ENCODE assay signal across 1 cellular context in the genomic region with DNA sequence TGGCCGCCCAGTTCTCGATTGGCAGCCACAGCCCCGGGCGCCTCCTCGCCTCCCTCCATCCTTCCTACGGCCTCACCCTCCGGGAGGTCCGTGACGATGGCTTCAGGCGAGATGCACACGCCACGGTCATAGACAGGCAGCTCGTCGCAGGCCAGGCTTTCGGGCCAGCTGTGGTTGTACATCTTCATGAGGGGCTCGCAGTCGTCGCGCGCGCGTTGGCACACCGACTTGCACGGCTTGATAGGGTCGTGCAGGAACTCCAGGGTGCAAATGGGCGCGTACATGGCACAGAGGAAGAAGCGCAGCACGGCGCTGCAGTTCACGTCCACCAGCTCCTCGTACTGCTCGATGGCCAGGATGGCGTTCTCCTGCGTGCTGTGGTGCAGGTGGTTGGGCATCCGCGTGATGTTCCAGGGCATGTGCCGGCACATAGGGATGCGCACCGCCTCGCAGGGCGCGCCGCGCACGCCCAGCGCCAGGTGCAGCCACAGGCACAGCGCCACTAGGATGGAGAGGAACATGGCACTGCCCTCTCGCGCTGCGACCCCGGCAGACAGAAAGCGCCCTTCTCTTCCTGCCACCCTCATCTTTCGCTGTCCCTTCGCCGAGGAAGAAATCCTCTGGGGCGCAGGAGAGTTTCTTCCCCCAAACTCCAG.
TF ChIP-seq lines count a peak whose summit lies in the region.

No MANE protein-coding gene starts in this region.

TF ChIP-seq in HepG2, 621 proteins besides CTCF, POLR2A, EP300 and RAD21 (continued from another document and continues in another):
- TF ChIP-seq, protein P1, sequence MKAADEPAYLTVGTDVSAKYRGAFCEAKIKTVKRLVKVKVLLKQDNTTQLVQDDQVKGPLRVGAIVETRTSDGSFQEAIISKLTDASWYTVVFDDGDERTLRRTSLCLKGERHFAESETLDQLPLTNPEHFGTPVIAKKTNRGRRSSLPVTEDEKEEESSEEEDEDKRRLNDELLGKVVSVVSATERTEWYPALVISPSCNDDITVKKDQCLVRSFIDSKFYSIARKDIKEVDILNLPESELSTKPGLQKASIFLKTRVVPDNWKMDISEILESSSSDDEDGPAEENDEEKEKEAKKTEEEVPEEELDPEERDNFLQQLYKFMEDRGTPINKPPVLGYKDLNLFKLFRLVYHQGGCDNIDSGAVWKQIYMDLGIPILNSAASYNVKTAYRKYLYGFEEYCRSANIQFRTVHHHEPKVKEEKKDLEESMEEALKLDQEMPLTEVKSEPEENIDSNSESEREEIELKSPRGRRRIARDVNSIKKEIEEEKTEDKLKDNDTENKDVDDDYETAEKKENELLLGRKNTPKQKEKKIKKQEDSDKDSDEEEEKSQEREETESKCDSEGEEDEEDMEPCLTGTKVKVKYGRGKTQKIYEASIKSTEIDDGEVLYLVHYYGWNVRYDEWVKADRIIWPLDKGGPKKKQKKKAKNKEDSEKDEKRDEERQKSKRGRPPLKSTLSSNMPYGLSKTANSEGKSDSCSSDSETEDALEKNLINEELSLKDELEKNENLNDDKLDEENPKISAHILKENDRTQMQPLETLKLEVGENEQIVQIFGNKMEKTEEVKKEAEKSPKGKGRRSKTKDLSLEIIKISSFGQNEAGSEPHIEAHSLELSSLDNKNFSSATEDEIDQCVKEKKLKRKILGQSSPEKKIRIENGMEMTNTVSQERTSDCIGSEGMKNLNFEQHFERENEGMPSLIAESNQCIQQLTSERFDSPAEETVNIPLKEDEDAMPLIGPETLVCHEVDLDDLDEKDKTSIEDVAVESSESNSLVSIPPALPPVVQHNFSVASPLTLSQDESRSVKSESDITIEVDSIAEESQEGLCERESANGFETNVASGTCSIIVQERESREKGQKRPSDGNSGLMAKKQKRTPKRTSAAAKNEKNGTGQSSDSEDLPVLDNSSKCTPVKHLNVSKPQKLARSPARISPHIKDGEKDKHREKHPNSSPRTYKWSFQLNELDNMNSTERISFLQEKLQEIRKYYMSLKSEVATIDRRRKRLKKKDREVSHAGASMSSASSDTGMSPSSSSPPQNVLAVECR (CRISPR knock-in tag; IDR thresholded peaks at IDR 0.05; ENCODE audit: borderline replicate concordance): 0 out of 2 replicates have a peak, but pooled peaks have one; percentile 33
- TF ChIP-seq ZBTB7B (CRISPR knock-in tag; IDR thresholded peaks at IDR 0.05) (no peak), ZNF800 (CRISPR knock-in tag; IDR thresholded peaks at IDR 0.05) (peak; percentile 99), E2F1 (CRISPR knock-in tag; IDR thresholded peaks at IDR 0.05) (0 out of 2 replicates have a peak, but pooled peaks have one; percentile 2), BRD4 (CRISPR knock-in tag; IDR thresholded peaks at IDR 0.05) (0 out of 2 replicates have a peak, but pooled peaks have one; percentile 18), ESRRA (CRISPR knock-in tag; IDR thresholded peaks at IDR 0.05; ENCODE audit: low read depth) (no peak), ZNF839 (CRISPR knock-in tag; IDR thresholded peaks at IDR 0.05; ENCODE audit: borderline replicate concordance) (peak; percentile 77; the same call in 1 of the 2 replicates), ZMYM2 (CRISPR knock-in tag; IDR thresholded peaks at IDR 0.05) (peak; percentile 56), MAX (IDR thresholded peaks at IDR 0.05) (peak; percentile 85), ZNF780A (CRISPR knock-in tag; IDR thresholded peaks at IDR 0.05) (no peak; the same call in 1 of the 2 replicates), ZIK1 (CRISPR knock-in tag; IDR thresholded peaks at IDR 0.05; ENCODE audit: borderline replicate concordance, low read depth) (0 out of 2 replicates have a peak, but pooled peaks have one; percentile 59), ATF7-NPFF (CRISPR knock-in tag; IDR thresholded peaks at IDR 0.05; ENCODE audit: low read depth) (peak; percentile 71; the same call in 1 of the 2 replicates), MEF2D (CRISPR knock-in tag; IDR thresholded peaks at IDR 0.05) (0 out of 2 replicates have a peak, but pooled peaks have one; percentile 34), CENPT (CRISPR knock-in tag; IDR thresholded peaks at IDR 0.05; ENCODE audit: low read depth) (0 out of 2 replicates have a peak, but pooled peaks have one; percentile 92), ZNF451 (CRISPR knock-in tag; IDR thresholded peaks at IDR 0.05) (peak; percentile 54; the same call in 1 of the 2 replicates), ZXDC (CRISPR knock-in tag; IDR thresholded peaks at IDR 0.05) (peak; percentile 58; the same call in 1 of the 2 replicates), GATAD1 (CRISPR knock-in tag; IDR thresholded peaks at IDR 0.05) (no peak), HDAC2 (CRISPR knock-in tag; IDR thresholded peaks at IDR 0.05) (0 out of 2 replicates have a peak, but pooled peaks have one; percentile 9), NRL (CRISPR knock-in tag; IDR thresholded peaks at IDR 0.05; ENCODE audit: borderline replicate concordance) (peak; percentile 81; the same call in 1 of the 2 replicates), NFKBIZ (CRISPR knock-in tag; IDR thresholded peaks at IDR 0.05) (no peak), PHF20 (CRISPR knock-in tag; IDR thresholded peaks at IDR 0.05) (0 out of 2 replicates have a peak, but pooled peaks have one; percentile 43), BCL6 (CRISPR knock-in tag; IDR thresholded peaks at IDR 0.05) (peak; percentile 6; the same call in 1 of the 2 replicates)
- TF ChIP-seq, protein P2, sequence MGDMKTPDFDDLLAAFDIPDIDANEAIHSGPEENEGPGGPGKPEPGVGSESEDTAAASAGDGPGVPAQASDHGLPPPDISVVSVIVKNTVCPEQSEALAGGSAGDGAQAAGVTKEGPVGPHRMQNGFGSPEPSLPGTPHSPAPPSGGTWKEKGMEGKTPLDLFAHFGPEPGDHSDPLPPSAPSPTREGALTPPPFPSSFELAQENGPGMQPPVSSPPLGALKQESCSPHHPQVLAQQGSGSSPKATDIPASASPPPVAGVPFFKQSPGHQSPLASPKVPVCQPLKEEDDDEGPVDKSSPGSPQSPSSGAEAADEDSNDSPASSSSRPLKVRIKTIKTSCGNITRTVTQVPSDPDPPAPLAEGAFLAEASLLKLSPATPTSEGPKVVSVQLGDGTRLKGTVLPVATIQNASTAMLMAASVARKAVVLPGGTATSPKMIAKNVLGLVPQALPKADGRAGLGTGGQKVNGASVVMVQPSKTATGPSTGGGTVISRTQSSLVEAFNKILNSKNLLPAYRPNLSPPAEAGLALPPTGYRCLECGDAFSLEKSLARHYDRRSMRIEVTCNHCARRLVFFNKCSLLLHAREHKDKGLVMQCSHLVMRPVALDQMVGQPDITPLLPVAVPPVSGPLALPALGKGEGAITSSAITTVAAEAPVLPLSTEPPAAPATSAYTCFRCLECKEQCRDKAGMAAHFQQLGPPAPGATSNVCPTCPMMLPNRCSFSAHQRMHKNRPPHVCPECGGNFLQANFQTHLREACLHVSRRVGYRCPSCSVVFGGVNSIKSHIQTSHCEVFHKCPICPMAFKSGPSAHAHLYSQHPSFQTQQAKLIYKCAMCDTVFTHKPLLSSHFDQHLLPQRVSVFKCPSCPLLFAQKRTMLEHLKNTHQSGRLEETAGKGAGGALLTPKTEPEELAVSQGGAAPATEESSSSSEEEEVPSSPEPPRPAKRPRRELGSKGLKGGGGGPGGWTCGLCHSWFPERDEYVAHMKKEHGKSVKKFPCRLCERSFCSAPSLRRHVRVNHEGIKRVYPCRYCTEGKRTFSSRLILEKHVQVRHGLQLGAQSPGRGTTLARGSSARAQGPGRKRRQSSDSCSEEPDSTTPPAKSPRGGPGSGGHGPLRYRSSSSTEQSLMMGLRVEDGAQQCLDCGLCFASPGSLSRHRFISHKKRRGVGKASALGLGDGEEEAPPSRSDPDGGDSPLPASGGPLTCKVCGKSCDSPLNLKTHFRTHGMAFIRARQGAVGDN (CRISPR knock-in tag; IDR thresholded peaks at IDR 0.05): peak; percentile 93
- TF ChIP-seq, protein P3, sequence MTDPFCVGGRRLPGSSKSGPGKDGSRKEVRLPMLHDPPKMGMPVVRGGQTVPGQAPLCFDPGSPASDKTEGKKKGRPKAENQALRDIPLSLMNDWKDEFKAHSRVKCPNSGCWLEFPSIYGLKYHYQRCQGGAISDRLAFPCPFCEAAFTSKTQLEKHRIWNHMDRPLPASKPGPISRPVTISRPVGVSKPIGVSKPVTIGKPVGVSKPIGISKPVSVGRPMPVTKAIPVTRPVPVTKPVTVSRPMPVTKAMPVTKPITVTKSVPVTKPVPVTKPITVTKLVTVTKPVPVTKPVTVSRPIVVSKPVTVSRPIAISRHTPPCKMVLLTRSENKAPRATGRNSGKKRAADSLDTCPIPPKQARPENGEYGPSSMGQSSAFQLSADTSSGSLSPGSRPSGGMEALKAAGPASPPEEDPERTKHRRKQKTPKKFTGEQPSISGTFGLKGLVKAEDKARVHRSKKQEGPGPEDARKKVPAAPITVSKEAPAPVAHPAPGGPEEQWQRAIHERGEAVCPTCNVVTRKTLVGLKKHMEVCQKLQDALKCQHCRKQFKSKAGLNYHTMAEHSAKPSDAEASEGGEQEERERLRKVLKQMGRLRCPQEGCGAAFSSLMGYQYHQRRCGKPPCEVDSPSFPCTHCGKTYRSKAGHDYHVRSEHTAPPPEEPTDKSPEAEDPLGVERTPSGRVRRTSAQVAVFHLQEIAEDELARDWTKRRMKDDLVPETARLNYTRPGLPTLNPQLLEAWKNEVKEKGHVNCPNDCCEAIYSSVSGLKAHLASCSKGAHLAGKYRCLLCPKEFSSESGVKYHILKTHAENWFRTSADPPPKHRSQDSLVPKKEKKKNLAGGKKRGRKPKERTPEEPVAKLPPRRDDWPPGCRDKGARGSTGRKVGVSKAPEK (CRISPR knock-in tag; IDR thresholded peaks at IDR 0.05; ENCODE audit: borderline replicate concordance): 0 out of 2 replicates have a peak, but pooled peaks have one; percentile 53
- TF ChIP-seq, protein P4, sequence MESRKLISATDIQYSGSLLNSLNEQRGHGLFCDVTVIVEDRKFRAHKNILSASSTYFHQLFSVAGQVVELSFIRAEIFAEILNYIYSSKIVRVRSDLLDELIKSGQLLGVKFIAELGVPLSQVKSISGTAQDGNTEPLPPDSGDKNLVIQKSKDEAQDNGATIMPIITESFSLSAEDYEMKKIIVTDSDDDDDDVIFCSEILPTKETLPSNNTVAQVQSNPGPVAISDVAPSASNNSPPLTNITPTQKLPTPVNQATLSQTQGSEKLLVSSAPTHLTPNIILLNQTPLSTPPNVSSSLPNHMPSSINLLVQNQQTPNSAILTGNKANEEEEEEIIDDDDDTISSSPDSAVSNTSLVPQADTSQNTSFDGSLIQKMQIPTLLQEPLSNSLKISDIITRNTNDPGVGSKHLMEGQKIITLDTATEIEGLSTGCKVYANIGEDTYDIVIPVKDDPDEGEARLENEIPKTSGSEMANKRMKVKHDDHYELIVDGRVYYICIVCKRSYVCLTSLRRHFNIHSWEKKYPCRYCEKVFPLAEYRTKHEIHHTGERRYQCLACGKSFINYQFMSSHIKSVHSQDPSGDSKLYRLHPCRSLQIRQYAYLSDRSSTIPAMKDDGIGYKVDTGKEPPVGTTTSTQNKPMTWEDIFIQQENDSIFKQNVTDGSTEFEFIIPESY (CRISPR knock-in tag; IDR thresholded peaks at IDR 0.05): peak; percentile 79
- TF ChIP-seq, protein P5, sequence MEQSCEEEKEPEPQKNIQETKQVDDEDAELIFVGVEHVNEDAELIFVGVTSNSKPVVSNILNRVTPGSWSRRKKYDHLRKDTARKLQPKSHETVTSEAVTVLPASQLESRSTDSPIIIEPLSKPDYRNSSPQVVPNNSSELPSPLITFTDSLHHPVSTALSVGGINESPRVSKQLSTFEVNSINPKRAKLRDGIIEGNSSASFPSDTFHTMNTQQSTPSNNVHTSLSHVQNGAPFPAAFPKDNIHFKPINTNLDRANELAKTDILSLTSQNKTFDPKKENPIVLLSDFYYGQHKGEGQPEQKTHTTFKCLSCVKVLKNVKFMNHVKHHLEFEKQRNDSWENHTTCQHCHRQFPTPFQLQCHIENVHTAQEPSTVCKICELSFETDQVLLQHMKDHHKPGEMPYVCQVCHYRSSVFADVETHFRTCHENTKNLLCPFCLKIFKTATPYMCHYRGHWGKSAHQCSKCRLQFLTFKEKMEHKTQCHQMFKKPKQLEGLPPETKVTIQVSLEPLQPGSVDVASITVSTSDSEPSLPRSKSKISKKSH (CRISPR knock-in tag; IDR thresholded peaks at IDR 0.05; ENCODE audit: borderline replicate concordance): peak; percentile 64; the same call in 1 of the 2 replicates
